In genomic region chr9:137300607-137301085, GRCh38 we compare ENCODE assay signal across 6 cellular contexts. TPM values are rescaled to one million over a fixed set of nuclear protein-coding genes. Genes with fewer than 3 reads are reported as not detected.
DNase-seq lines count a peak whose midpoint lies in the region; ATAC-seq and TF ChIP-seq lines count a peak whose summit lies in the region.

No MANE protein-coding gene starts in this region.

- peaks cover 30 to 70% of the 10 kb centered on the region in 2 experiments for H3K4me1 ChIP-seq in HCT116 (ENCODE audit: control insufficient read depth in 1 of 2, insufficient read depth in 2 of 2, low read length in 2 of 2)

- H3K4me3 ChIP-seq in HCT116 (replicated peaks in 1 of 2; ENCODE audit: low read depth in 1 of 2, low read length in 2 of 2) = peak overlapping the region; percentile 51 to 69
- peak overlapping the region; percentile 41 for H3K4me3 ChIP-seq in astrocyte of the cerebellum (ENCODE audit: low read depth, low read length)

- no peak for TF ChIP-seq CTCF in HCT116 (IDR thresholded peaks at IDR 0.05 in 2 of 3, conservative IDR thresholded peaks at IDR 0.05 in 1 of 3; ENCODE audit: borderline replicate concordance in 1 of 3, insufficient read depth in 1 of 3, low read depth in 2 of 3, low read length in 2 of 3)
- no peak for TF ChIP-seq CTCF in astrocyte of the cerebellum (IDR thresholded peaks at IDR 0.05; ENCODE audit: low read depth, low read length, missing control alignments)
- no peak for TF ChIP-seq CTCF in GM10266 (IDR thresholded peaks at IDR 0.05; ENCODE audit: control insufficient read depth, insufficient read depth, low read depth, missing control alignments)

- peak overlapping the region; percentile 97 for H3K4me2 ChIP-seq in HCT116 (ENCODE audit: low read length)

- no peaks in the 10 kb centered on the region for H3K36me3 Mint-ChIP-seq in naive B cell

- POLR2A ChIA-PET in HCT116 (lab: Charles Lee) = interaction anchor here (2.1 kb wide), 1 partner anchor 11 kb away, joined by 24 read pairs; no protein-coding TSS in a partner anchor

- peaks cover 16 to 21% (median 20%) of the 10 kb centered on the region in 3 donors for H3K4me1 Mint-ChIP-seq in naive B cell

- H3K79me2 ChIP-seq in HCT116 (ENCODE audit: insufficient read depth, low read length) = peaks cover 17% of the 10 kb centered on the region

- H3K9me3 Mint-ChIP-seq in naive B cell = no peaks in the 10 kb centered on the region

- peak overlapping the region; percentile 67 to 91 (median 76) for H3K4me3 Mint-ChIP-seq in naive B cell

- RAD21 ChIA-PET in HCT116 (lab: Charles Lee; ENCODE audit: low non-redundant PET in 1 of 2, low total read pairs in 2 of 2, uncharacterized antibody in 2 of 2, unreplicated experiment in 2 of 2) = no interaction called here

- H3K9me3 ChIP-seq in HCT116 (ENCODE audit: control insufficient read depth in 1 of 2, insufficient read depth in 1 of 2, low read depth in 1 of 2, low read length in 2 of 2) = no peaks in the 10 kb centered on the region

- H3K27me3 ChIP-seq in HCT116 (ENCODE audit: insufficient read depth, low read length) = no peaks in the 10 kb centered on the region

- peaks cover 2% of the 10 kb centered on the region; the same call in 1 of the 2 replicates for H4K20me1 ChIP-seq in HCT116 (ENCODE audit: insufficient read depth)

- peak overlapping the region; percentile 78 for H3K27ac ChIP-seq in HCT116 (ENCODE audit: low read depth, low read length)

- no peak; the same call in 1 of the 2 replicates for ATAC-seq in HCT116
- ATAC-seq in naive B cell (ENCODE audit: low read depth in 2 of 2) = no peak
- no peak for ATAC-seq in GM18858 (IDR thresholded peaks at IDR 0.05; ENCODE audit: unreplicated experiment)
- ATAC-seq in HG03175 (IDR thresholded peaks at IDR 0.05; ENCODE audit: unreplicated experiment) = no peak

- H3K36me3 ChIP-seq in HCT116 (ENCODE audit: control insufficient read depth in 1 of 2, insufficient read depth in 2 of 2, low read length in 2 of 2) = no peaks in the 10 kb centered on the region

- peaks cover 13 to 43% (median 20%) of the 10 kb centered on the region in 3 donors for H3K27me3 Mint-ChIP-seq in naive B cell

- peak overlapping the region; percentile 73 for H3K9ac ChIP-seq in HCT116 (ENCODE audit: low read length)

- H3K9me2 ChIP-seq in HCT116 (ENCODE audit: insufficient read depth) = no peaks in the 10 kb centered on the region

- intact Hi-C loops in HCT116 (cut with micrococcal nuclease) = loop anchor here (2.0 kb wide), 1 partner anchor 106 kb away; no protein-coding TSS in a partner anchor

- BruUV-seq in HCT116 (replicated peaks; lab: Mats Ljungman, UMichigan) = no TSS peak

- CTCF ChIA-PET in HCT116 (lab: Charles Lee) = interaction anchor here (1.0 to 2.1 kb wide), 4 partner anchors 10 to 225 kb away, joined by 3 to 9 read pairs (median 4); no protein-coding TSS in a partner anchor

- in situ Hi-C loops in astrocyte of the cerebellum (cut with HindIII; ENCODE audit: low sequenced_read_pairs) = no loop called here

- DNase-seq in HCT116 (ENCODE audit: low read depth, low spot score) (no peak), astrocyte of the cerebellum (ENCODE audit: low read depth) (no peak), naive B cell (no peak), GM10266 (ENCODE audit: extremely low spot score) (no peak)

- TF ChIP-seq POLR2A in HCT116 (IDR thresholded peaks at IDR 0.05; ENCODE audit: borderline replicate concordance, extremely low read depth, insufficient read depth, insufficient read length) = no peak

- TF ChIP-seq RAD21 in HCT116 (IDR thresholded peaks at IDR 0.05; ENCODE audit: low read depth) = no peak

- H3K27ac Mint-ChIP-seq in naive B cell = peak overlapping the region in 4 of 6 donors; percentile 12 to 63 (median 39)

- no peak overlapping the region for H2AFZ ChIP-seq in HCT116 (ENCODE audit: low read depth, low read length, poor library complexity, severe bottlenecking)

TF ChIP-seq in HCT116, 20 proteins besides CTCF, POLR2A, EP300 and RAD21:
- TF ChIP-seq EGR1 (IDR thresholded peaks at IDR 0.05; ENCODE audit: low read depth) (no peak), CBX3 (IDR thresholded peaks at IDR 0.05; ENCODE audit: low read depth) (no peak), ELF1 (IDR thresholded peaks at IDR 0.05; ENCODE audit: borderline replicate concordance, low read depth) (no peak)
TF ChIP-seq in HCT116: peak in this region for 0.

RNA-seq across cellular contexts. Expression of gene NRARP, which starts 1.4 kb away (rescaled TPM):
- 22.2 TPM for total RNA-seq in HCT116 (2021; ENCODE audit: unreplicated experiment)
- 5.9 and 7.2 TPM in 2 replicates for polyA plus RNA-seq in HCT116 (2012)
- under 1 TPM in 1 of 6 donors, not detected in 5; 0.37 TPM for polyA plus RNA-seq in naive B cell (ENCODE audit: low read depth in 6 of 6)

RNA-seq across cellular contexts. Expression of gene TOR4A, which starts 23.1 kb away (rescaled TPM):
- total RNA-seq in HCT116 (2021; ENCODE audit: unreplicated experiment) = 34.0 TPM
- polyA plus RNA-seq in HCT116 (2012) = 21.6 and 22.8 TPM in 2 replicates
- polyA plus RNA-seq in naive B cell (ENCODE audit: low read depth in 6 of 6) = 1 to 10 TPM; 2.4 to 6.2 (median 4.1) TPM

RNA-seq across cellular contexts. Expression of gene NELFB, which starts 45.5 kb away (rescaled TPM):
- 86.4 TPM for total RNA-seq in HCT116 (2021; ENCODE audit: unreplicated experiment)
- polyA plus RNA-seq in HCT116 (2012) = 85.5 and 92.1 TPM in 2 replicates
- 10 to 100 TPM; 23.5 to 37.8 (median 27.2) TPM for polyA plus RNA-seq in naive B cell (ENCODE audit: low read depth in 6 of 6)

RNA-seq across cellular contexts. Expression of gene STPG3, which starts 49.6 kb away (rescaled TPM):
- total RNA-seq in HCT116 (2021; ENCODE audit: unreplicated experiment) = not detected
- polyA plus RNA-seq in HCT116 (2012) = 0.40 TPM in 2 replicates
- not detected for polyA plus RNA-seq in naive B cell (ENCODE audit: low read depth in 6 of 6)

RNA-seq across cellular contexts. Expression of gene TUBB4B, which starts 59.6 kb away (rescaled TPM):
- total RNA-seq in HCT116 (2021; ENCODE audit: unreplicated experiment) = 502 TPM
- 824 and 914 TPM in 2 replicates for polyA plus RNA-seq in HCT116 (2012)
- 10 to 100 TPM; 22.7 to 53.2 (median 40.2) TPM for polyA plus RNA-seq in naive B cell (ENCODE audit: low read depth in 6 of 6)
